Comparison of ENCODE assay signal across 1 cellular context in the genomic region with DNA sequence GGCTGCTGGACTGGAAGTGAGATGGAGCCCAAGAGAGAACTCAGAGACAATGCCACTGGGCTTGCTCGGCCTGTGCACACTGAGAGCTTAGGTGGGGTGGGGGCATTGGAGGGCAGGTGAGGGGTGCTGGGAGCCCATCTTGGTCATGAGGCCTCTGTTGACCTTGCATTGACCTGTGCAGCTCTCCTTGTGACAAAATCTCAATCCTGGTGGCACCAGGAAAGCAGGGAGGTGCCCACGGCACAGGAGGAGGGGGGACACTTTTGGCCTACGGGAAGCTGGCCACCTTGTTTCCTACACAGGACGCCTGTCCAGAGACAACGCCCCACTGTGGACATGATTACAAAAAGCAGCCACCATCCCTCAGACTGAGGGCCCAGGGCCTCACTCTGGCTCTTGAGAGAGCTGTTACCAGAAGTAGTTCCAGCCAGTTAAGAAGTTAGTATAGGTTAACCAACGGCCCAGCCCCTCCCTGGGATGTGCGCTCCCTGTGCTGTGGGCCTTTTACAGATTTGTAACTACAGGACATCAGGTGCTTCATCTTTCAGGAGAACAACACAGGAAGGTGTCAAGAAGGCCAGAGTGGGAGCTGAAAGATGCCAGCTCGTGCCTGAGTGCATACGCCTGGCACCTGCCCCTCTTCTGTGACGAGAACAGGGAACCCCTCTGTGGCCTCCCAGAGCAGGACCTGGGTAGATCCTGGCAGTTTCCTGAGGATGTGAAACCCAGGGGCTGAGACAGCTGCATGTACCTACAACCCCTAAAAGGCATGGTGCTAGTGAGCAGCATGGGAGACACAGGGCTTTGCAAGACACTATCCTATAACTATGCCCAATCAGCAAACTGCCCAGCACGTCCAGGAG.
A peak's percentile ranks its signal among the peaks of the same experiment; 100 is the strongest.
TF ChIP-seq lines count a peak whose summit lies in the region.

No MANE protein-coding gene starts in this region.

TF ChIP-seq in GM12878, 131 proteins besides CTCF, POLR2A, EP300 and RAD21 (continued from another document):
- TF ChIP-seq, protein P1, sequence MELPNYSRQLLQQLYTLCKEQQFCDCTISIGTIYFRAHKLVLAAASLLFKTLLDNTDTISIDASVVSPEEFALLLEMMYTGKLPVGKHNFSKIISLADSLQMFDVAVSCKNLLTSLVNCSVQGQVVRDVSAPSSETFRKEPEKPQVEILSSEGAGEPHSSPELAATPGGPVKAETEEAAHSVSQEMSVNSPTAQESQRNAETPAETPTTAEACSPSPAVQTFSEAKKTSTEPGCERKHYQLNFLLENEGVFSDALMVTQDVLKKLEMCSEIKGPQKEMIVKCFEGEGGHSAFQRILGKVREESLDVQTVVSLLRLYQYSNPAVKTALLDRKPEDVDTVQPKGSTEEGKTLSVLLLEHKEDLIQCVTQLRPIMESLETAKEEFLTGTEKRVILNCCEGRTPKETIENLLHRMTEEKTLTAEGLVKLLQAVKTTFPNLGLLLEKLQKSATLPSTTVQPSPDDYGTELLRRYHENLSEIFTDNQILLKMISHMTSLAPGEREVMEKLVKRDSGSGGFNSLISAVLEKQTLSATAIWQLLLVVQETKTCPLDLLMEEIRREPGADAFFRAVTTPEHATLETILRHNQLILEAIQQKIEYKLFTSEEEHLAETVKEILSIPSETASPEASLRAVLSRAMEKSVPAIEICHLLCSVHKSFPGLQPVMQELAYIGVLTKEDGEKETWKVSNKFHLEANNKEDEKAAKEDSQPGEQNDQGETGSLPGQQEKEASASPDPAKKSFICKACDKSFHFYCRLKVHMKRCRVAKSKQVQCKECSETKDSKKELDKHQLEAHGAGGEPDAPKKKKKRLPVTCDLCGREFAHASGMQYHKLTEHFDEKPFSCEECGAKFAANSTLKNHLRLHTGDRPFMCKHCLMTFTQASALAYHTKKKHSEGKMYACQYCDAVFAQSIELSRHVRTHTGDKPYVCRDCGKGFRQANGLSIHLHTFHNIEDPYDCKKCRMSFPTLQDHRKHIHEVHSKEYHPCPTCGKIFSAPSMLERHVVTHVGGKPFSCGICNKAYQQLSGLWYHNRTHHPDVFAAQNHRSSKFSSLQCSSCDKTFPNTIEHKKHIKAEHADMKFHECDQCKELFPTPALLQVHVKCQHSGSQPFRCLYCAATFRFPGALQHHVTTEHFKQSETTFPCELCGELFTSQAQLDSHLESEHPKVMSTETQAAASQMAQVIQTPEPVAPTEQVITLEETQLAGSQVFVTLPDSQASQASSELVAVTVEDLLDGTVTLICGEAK (IDR thresholded peaks at IDR 0.05; ENCODE audit: borderline replicate concordance) = no peak
- TF ChIP-seq RAD51 (IDR thresholded peaks at IDR 0.05) = no peak
- no peak for TF ChIP-seq CHD4 (IDR thresholded peaks at IDR 0.05)
- TF ChIP-seq, protein P2, sequence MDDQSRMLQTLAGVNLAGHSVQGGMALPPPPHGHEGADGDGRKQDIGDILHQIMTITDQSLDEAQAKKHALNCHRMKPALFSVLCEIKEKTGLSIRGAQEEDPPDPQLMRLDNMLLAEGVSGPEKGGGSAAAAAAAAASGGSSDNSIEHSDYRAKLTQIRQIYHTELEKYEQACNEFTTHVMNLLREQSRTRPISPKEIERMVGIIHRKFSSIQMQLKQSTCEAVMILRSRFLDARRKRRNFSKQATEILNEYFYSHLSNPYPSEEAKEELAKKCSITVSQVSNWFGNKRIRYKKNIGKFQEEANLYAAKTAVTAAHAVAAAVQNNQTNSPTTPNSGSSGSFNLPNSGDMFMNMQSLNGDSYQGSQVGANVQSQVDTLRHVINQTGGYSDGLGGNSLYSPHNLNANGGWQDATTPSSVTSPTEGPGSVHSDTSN (IDR thresholded peaks at IDR 0.05; ENCODE audit: insufficient replicate concordance, low read depth, low read length) = no peak
- no peak for TF ChIP-seq HDAC2 (IDR thresholded peaks at IDR 0.05)
- no peak for TF ChIP-seq NRF1 (conservative IDR thresholded peaks at IDR 0.05; ENCODE audit: low read depth, low read length)
- no peak for TF ChIP-seq KDM1A (IDR thresholded peaks at IDR 0.05; ENCODE audit: borderline replicate concordance)
- TF ChIP-seq, protein P3, sequence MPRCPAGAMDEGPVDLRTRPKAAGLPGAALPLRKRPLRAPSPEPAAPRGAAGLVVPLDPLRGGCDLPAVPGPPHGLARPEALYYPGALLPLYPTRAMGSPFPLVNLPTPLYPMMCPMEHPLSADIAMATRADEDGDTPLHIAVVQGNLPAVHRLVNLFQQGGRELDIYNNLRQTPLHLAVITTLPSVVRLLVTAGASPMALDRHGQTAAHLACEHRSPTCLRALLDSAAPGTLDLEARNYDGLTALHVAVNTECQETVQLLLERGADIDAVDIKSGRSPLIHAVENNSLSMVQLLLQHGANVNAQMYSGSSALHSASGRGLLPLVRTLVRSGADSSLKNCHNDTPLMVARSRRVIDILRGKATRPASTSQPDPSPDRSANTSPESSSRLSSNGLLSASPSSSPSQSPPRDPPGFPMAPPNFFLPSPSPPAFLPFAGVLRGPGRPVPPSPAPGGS (IDR thresholded peaks at IDR 0.05; ENCODE audit: borderline replicate concordance, insufficient read depth, low read depth, low read length, poor library complexity, severe bottlenecking) = peak; percentile 35
- no peak for TF ChIP-seq SUPT20H (IDR thresholded peaks at IDR 0.05; ENCODE audit: borderline replicate concordance, control insufficient read depth, low read depth, low read length)
- TF ChIP-seq ZNF274 (IDR thresholded peaks at IDR 0.05; ENCODE audit: insufficient read depth, insufficient read length) = no peak
- TF ChIP-seq, protein P4, sequence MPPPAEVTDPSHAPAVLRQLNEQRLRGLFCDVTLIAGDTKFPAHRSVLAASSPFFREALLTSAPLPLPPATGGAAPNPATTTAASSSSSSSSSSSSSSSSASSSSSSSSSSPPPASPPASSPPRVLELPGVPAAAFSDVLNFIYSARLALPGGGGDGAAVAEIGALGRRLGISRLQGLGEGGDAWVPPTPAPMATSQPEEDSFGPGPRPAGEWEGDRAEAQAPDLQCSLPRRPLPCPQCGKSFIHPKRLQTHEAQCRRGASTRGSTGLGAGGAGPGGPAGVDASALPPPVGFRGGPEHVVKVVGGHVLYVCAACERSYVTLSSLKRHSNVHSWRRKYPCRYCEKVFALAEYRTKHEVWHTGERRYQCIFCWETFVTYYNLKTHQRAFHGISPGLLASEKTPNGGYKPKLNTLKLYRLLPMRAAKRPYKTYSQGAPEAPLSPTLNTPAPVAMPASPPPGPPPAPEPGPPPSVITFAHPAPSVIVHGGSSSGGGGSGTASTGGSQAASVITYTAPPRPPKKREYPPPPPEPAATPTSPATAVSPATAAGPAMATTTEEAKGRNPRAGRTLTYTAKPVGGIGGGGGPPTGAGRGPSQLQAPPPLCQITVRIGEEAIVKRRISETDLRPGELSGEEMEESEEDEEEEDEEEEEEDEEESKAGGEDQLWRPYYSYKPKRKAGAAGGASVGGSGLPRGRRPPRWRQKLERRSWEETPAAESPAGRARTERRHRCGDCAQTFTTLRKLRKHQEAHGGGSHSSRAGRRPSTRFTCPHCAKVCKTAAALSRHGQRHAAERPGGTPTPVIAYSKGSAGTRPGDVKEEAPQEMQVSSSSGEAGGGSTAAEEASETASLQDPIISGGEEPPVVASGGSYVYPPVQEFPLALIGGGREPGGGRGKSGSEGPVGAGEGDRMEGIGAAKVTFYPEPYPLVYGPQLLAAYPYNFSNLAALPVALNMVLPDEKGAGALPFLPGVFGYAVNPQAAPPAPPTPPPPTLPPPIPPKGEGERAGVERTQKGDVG (CRISPR knock-in tag; IDR thresholded peaks at IDR 0.05) = no peak
- TF ChIP-seq FOXM1 (IDR thresholded peaks at IDR 0.05; ENCODE audit: low read depth, low read length) = peak; percentile 67; the same call in 1 of the 2 replicates
- TF ChIP-seq, protein P5, sequence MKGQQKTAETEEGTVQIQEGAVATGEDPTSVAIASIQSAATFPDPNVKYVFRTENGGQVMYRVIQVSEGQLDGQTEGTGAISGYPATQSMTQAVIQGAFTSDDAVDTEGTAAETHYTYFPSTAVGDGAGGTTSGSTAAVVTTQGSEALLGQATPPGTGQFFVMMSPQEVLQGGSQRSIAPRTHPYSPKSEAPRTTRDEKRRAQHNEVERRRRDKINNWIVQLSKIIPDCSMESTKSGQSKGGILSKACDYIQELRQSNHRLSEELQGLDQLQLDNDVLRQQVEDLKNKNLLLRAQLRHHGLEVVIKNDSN (IDR thresholded peaks at IDR 0.05; ENCODE audit: borderline replicate concordance, extremely low read length, insufficient read depth, low read depth, low read length) = no peak
